ENCODE assay signal across 14 cellular contexts in the genomic region with DNA sequence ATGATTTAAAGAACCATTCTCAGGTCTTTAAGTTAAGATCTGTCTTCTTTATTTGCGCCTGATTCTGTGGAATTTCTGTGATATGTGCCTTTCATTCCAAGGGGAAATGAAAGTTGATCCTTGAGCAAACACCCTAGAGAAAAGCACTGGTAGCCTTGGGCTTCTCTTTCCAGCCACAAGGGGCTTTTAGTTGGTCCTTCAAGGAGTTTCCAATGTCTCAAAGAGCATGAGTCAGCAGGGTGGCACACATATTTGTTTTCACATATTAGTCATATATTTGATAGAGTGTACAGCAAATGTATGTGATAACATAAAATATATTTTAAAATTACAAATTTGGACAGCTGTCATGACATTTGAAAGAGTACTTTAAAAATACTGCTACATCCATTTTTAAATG.
DNase-seq lines count a peak whose midpoint lies in the region; ATAC-seq and TF ChIP-seq lines count a peak whose summit lies in the region.
"Had no signal": no experiment of that assay in that cellular context is flagged by ENCODE, and none has a peak within 500 bp of the region (broad histone marks: within the 10 kb centered on the region; RNA-seq: fewer than 3 reads in every experiment).

No MANE protein-coding gene starts in this region.

- no peaks in the 10 kb centered on the region for H3K27me3 ChIP-seq in breast epithelium
- H3K27me3 ChIP-seq in testis = no peaks in the 10 kb centered on the region
- H3K27me3 ChIP-seq in SJCRH30 = no peaks in the 10 kb centered on the region
- H3K27me3 ChIP-seq: neural progenitor cell, tibial artery had no signal

- H3K4me3 ChIP-seq in breast epithelium (no peak overlapping the region), fibroblast of mammary gland (ENCODE audit: control insufficient read depth, low read depth, low read length) (no peak overlapping the region), testis (no peak overlapping the region), SJCRH30 (no peak overlapping the region)
- H3K4me3 ChIP-seq: neural progenitor cell, tibial artery had no signal

- no peaks in the 10 kb centered on the region for H3K36me3 Mint-ChIP-seq in MCF 10A (ENCODE audit: insufficient read depth, unreplicated experiment)
- no peaks in the 10 kb centered on the region for H3K36me3 Mint-ChIP-seq in activated T-helper 17 cell treated with anti-CD3 and anti-CD28 coated beads, Interleukin-2, amount 50 U/mL, for 72 hours (ENCODE audit: low read depth)
- H3K36me3 Mint-ChIP-seq: neural progenitor cell had no signal

- no peak overlapping the region for H3K27ac Mint-ChIP-seq in MCF 10A (ENCODE audit: low read depth, unreplicated experiment)
- no peak overlapping the region for H3K27ac Mint-ChIP-seq in activated T-helper 17 cell treated with anti-CD3 and anti-CD28 coated beads, Interleukin-2, amount 50 U/mL, for 72 hours
- H3K27ac Mint-ChIP-seq: B cell, neural progenitor cell had no signal

- H3K27ac ChIP-seq in breast epithelium (no peak overlapping the region), RWPE1 (no peak overlapping the region), testis (no peak overlapping the region), SJCRH30 (no peak overlapping the region)
- H3K27ac ChIP-seq: neural progenitor cell, tibial artery had no signal

- TF ChIP-seq POLR2A in breast epithelium (IDR thresholded peaks at IDR 0.05) (no peak), testis (IDR thresholded peaks at IDR 0.05) (no peak)

- WGBS in testis, 2 donors = 75 to 88% methylated on average over 1 of the region's 1 CpG

- no peaks in the 10 kb centered on the region for H3K9me3 Mint-ChIP-seq in MCF 10A (ENCODE audit: unreplicated experiment)
- H3K9me3 Mint-ChIP-seq in activated T-helper 17 cell treated with anti-CD3 and anti-CD28 coated beads, Interleukin-2, amount 50 U/mL, for 72 hours = peaks cover 3% of the 10 kb centered on the region
- H3K9me3 Mint-ChIP-seq: neural progenitor cell had no signal

- H3K9me3 ChIP-seq in breast epithelium = no peaks in the 10 kb centered on the region
- no peaks in the 10 kb centered on the region for H3K9me3 ChIP-seq in testis
- H3K9me3 ChIP-seq in SJCRH30 (replicated peaks) = no peaks in the 10 kb centered on the region
- H3K9me3 ChIP-seq: tibial artery had no signal

- ATAC-seq in HG02870 (IDR thresholded peaks at IDR 0.05; ENCODE audit: unreplicated experiment) = no peak
- ATAC-seq in activated T-helper 17 cell treated with anti-CD3 and anti-CD28 coated beads, Interleukin-2, amount 50 U/mL, for 72 hours (replicated peaks) = no peak

- no TSS peak for BruUV-seq in MCF 10A (replicated peaks; lab: Mats Ljungman, UMichigan)

- H3K4me1 ChIP-seq in breast epithelium = no peaks in the 10 kb centered on the region
- no peaks in the 10 kb centered on the region for H3K4me1 ChIP-seq in testis
- H3K4me1 ChIP-seq in SJCRH30 = no peaks in the 10 kb centered on the region
- H3K4me1 ChIP-seq: tibial artery had no signal

- POLR2A ChIA-PET in MCF 10A (lab: Yijun Ruan, JAX) = no interaction called here
- POLR2A ChIA-PET in RWPE1 (lab: Yijun Ruan, JAX; ENCODE audit: low non-redundant PET) = no interaction called here

- no peaks in the 10 kb centered on the region for H3K4me1 Mint-ChIP-seq in MCF 10A (ENCODE audit: insufficient read depth, unreplicated experiment)
- no peaks in the 10 kb centered on the region for H3K4me1 Mint-ChIP-seq in activated T-helper 17 cell treated with anti-CD3 and anti-CD28 coated beads, Interleukin-2, amount 50 U/mL, for 72 hours

- CTCF ChIA-PET in MCF 10A (lab: Yijun Ruan, JAX) (interaction anchor here (0.8 kb wide), 1 partner anchor 884 kb away, joined by 4 read pairs; no protein-coding TSS in a partner anchor), RWPE1 (lab: Yijun Ruan, JAX) (interaction anchor here (1.6 kb wide), 1 partner anchor 9 kb away, joined by 3 read pairs; no protein-coding TSS in a partner anchor)

- H3K36me3 ChIP-seq in breast epithelium = no peaks in the 10 kb centered on the region
- no peaks in the 10 kb centered on the region for H3K36me3 ChIP-seq in testis (ENCODE audit: low read depth, missing control alignments)
- no peaks in the 10 kb centered on the region for H3K36me3 ChIP-seq in SJCRH30
- H3K36me3 ChIP-seq: neural progenitor cell, tibial artery had no signal

- no peak for TF ChIP-seq CTCF in MCF 10A (IDR thresholded peaks at IDR 0.05; ENCODE audit: unreplicated experiment)
- TF ChIP-seq CTCF in breast epithelium (IDR thresholded peaks at IDR 0.05) = no peak
- no peak for TF ChIP-seq CTCF in RWPE1 (conservative IDR thresholded peaks at IDR 0.05; ENCODE audit: low read depth)
- peak; percentile 49 for TF ChIP-seq CTCF in fibroblast of mammary gland (conservative IDR thresholded peaks at IDR 0.05; ENCODE audit: control insufficient read depth, insufficient read depth, low read depth, low read length)
- TF ChIP-seq CTCF in testis (IDR thresholded peaks at IDR 0.05) = no peak

- DNase-seq in MCF 10A (ENCODE audit: unreplicated experiment) (peak; percentile 72), breast epithelium (ENCODE audit: low spot score in 2 of 2) (no peak), RWPE1 (ENCODE audit: low spot score) (peak; percentile 21), fibroblast of mammary gland (ENCODE audit: low read depth) (peak; percentile 57), testis (no peak), SJCRH30 (no peak)
- DNase-seq: activated T-cell treated with anti-CD3 and anti-CD28 coated beads, Interleukin-2, amount 50 U/mL, for 48 hours; NCI-H524; T-helper 9 cell; tibial artery had no signal

- no peaks in the 10 kb centered on the region for H3K27me3 Mint-ChIP-seq in MCF 10A (ENCODE audit: insufficient read depth, unreplicated experiment)
- peaks cover 3% of the 10 kb centered on the region for H3K27me3 Mint-ChIP-seq in activated T-helper 17 cell treated with anti-CD3 and anti-CD28 coated beads, Interleukin-2, amount 50 U/mL, for 72 hours
- H3K27me3 Mint-ChIP-seq: B cell had no signal

- intact Hi-C loops in MCF 10A (cut with micrococcal nuclease) (no loop called here), breast epithelium (cut with DNase I; ENCODE audit: low total_unique reads) (no loop called here), testis (cut with DNase I; ENCODE audit: low total_unique reads) (no loop called here)

- H3K4me3 Mint-ChIP-seq in MCF 10A (ENCODE audit: unreplicated experiment) = no peak overlapping the region
- H3K4me3 Mint-ChIP-seq in activated T-helper 17 cell treated with anti-CD3 and anti-CD28 coated beads, Interleukin-2, amount 50 U/mL, for 72 hours = no peak overlapping the region
- H3K4me3 Mint-ChIP-seq: B cell, neural progenitor cell had no signal

Comparison
In these comparisons a context has a peak if more than half of its experiments do, and no peak if none do; other contexts are left out.
1. DNase-seq: peak in MCF 10A (single experiment), RWPE1 (single experiment) and fibroblast of mammary gland (single experiment); none in breast epithelium (0 of 2), testis (single experiment) and SJCRH30 (0 of 2).